Comparison of ENCODE assay signal across 24 cellular contexts in the genomic region with DNA sequence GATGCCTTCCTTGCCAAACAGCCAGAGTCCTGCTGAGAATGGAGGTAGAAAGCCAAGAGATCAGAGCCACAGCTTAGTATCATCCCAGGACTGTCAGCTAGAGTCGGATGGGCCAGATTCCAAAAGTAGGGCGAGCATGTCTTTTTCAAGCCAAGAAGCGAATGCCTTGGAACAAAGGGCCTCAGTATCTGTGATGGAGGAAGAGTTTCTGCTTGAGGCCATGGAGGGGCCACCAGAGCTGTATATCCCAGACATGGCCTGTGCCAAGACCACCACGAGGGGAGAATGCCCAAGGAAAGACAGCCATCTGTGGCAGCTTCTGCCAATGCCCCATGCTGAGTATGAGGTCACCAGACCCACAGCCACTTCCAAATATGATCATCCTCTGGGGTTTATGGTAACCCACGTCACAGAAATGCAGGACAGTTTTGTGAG. TPM values are rescaled to one million over a fixed set of nuclear protein-coding genes. Genes with fewer than 3 reads are reported as not detected.
DNase-seq lines count a peak whose midpoint lies in the region; ATAC-seq, FAIRE-seq and TF ChIP-seq lines count a peak whose summit lies in the region.
"Had no signal": no experiment of that assay in that cellular context is flagged by ENCODE, and none has a peak within 500 bp of the region (broad histone marks: within the 10 kb centered on the region; RNA-seq: fewer than 3 reads in every experiment).

No MANE protein-coding gene starts in this region.

- no peak for TF ChIP-seq CTCF in neural progenitor cell (IDR thresholded peaks at IDR 0.05)

- H3K36me3 Mint-ChIP-seq in neural progenitor cell, result peaks cover 1% of the 10 kb centered on the region

- ATAC-seq in HG02973 (IDR thresholded peaks at IDR 0.05; ENCODE audit: unreplicated experiment) (no peak), HG03175 (IDR thresholded peaks at IDR 0.05; ENCODE audit: unreplicated experiment) (no peak)
- ATAC-seq: Panc1, SK-N-SH treated with all-trans-retinoic acid at 6 μM for 48 hours had no signal

- FAIRE-seq in small intestine (lab: Jason Lieb, UNC), result no peak
- FAIRE-seq: A204.1, GM18507, GM19239 had no signal

- no peak overlapping the region for H3K4me2 ChIP-seq in neural progenitor cell

- no peaks in the 10 kb centered on the region for H4K20me1 ChIP-seq in neural progenitor cell (ENCODE audit: low read depth)

- peaks cover 4% of the 10 kb centered on the region for H3K9me3 Mint-ChIP-seq in neural progenitor cell

- H3K9me3 ChIP-seq in MG63 (0 out of 2 replicates have a peak, but pooled peaks cover 2% of the 10 kb centered on the region), neural progenitor cell (ENCODE audit: low read depth) (no peaks in the 10 kb centered on the region), small intestine (ENCODE audit: control insufficient read depth, low read depth) (no peaks in the 10 kb centered on the region)
- H3K9me3 ChIP-seq: BE2C had no signal

- WGBS in small intestine, 3 donors, result 44 to 47% (median 44%) methylated on average over 5 of the region's 5 CpGs

- peak; percentile 8 for DNase-seq in Ammon's horn (ENCODE audit: low spot score)
- DNase-seq in MG63, result peak; percentile 36
- DNase-seq in cerebellum (ENCODE audit: low spot score), result peak; percentile 82
- DNase-seq in neural progenitor cell (ENCODE audit: low spot score), result no peak
- DNase-seq in NCI-H2171 (lab: John Stamatoyannopoulos, UW), result no peak
- no peak for DNase-seq in small intestine
- DNase-seq: BE2C; DND-41; GDM1; Kasumi-1; NCI-H1417; NCI-H1694 treated with DMSO at 0.1 percent for 48 hours; NCI-H524; NCI-H774; NK-92 treated with Interleukin-12 subunit alpha and Interleukin-12 subunit beta, amount 100 ng/mL, for 24 hours had no signal

- H2AFZ ChIP-seq in neural progenitor cell (replicated peaks), result no peak overlapping the region

- peak overlapping the region; percentile 15 for H3K27ac Mint-ChIP-seq in neural progenitor cell

- no peak overlapping the region for H3K4me3 Mint-ChIP-seq in neural progenitor cell

- H3F3A ChIP-seq in neural progenitor cell (ENCODE audit: low read depth), result no peaks in the 10 kb centered on the region

- no peaks in the 10 kb centered on the region for H3K27me3 Mint-ChIP-seq in neural progenitor cell (ENCODE audit: insufficient read depth, low read depth)

- H3K4me1 ChIP-seq in neural progenitor cell (no peaks in the 10 kb centered on the region), small intestine (ENCODE audit: control insufficient read depth in 2 of 2, insufficient read depth in 1 of 2, low read depth in 1 of 2, low read length in 1 of 2) (no peaks in the 10 kb centered on the region)
- H3K4me1 ChIP-seq: BE2C had no signal

- H3K27ac ChIP-seq in neural progenitor cell, result no peak overlapping the region
- no peak overlapping the region for H3K27ac ChIP-seq in small intestine (ENCODE audit: low read depth in 1 of 2, low read length in 1 of 2)

- H3K27me3 ChIP-seq in MG63, result no peaks in the 10 kb centered on the region; the same call in 1 of the 2 replicates
- no peaks in the 10 kb centered on the region for H3K27me3 ChIP-seq in neural progenitor cell
- peaks cover 0 to 2% of the 10 kb centered on the region in 2 donors for H3K27me3 ChIP-seq in small intestine (ENCODE audit: control insufficient read depth in 2 of 2, insufficient read depth in 2 of 2, low read length in 2 of 2)
- H3K27me3 ChIP-seq: BE2C had no signal

- H3K4me3 ChIP-seq in MG63, result no peak overlapping the region
- no peak overlapping the region for H3K4me3 ChIP-seq in neural progenitor cell
- no peak overlapping the region for H3K4me3 ChIP-seq in small intestine (ENCODE audit: low read depth in 1 of 2, low read length in 2 of 2)

- H3K36me3 ChIP-seq in MG63, result no peaks in the 10 kb centered on the region
- no peaks in the 10 kb centered on the region for H3K36me3 ChIP-seq in neural progenitor cell
- no peaks in the 10 kb centered on the region for H3K36me3 ChIP-seq in small intestine (ENCODE audit: control insufficient read depth in 2 of 2, insufficient read depth in 2 of 2, low read length in 2 of 2)
- H3K36me3 ChIP-seq: BE2C had no signal

- H3K4me1 Mint-ChIP-seq in neural progenitor cell, result peaks cover 14% of the 10 kb centered on the region

- H3K9ac ChIP-seq in neural progenitor cell, result no peak overlapping the region

- no peaks in the 10 kb centered on the region for H3K79me2 ChIP-seq in neural progenitor cell (ENCODE audit: low read depth)

RNA-seq across cellular contexts. Expression of gene PPP1R17, which starts 44.3 kb away (rescaled TPM):
- not detected in 2 replicates for total RNA-seq in MG63 (2014; rRNA removed; shearing (Covaris generic); ENCODE audit: low replicate concordance)
- total RNA-seq in cerebellum (4.4 TPM), neural progenitor cell (ENCODE audit: low replicate concordance) (0.09 TPM in 1 of 2 replicates, not detected in the other)
- not detected for polyA plus RNA-seq in small intestine
- total RNA-seq: H4, MCF 10A had no signal

Comparison
In these comparisons a context has a peak if more than half of its experiments do, and no peak if none do; other contexts are left out.
1. DNase-seq: peak in Ammon's horn (single experiment), MG63 (single experiment) and cerebellum (single experiment); none in neural progenitor cell (single experiment), NCI-H2171 (single experiment) and small intestine (single experiment).